In the genomic region with DNA sequence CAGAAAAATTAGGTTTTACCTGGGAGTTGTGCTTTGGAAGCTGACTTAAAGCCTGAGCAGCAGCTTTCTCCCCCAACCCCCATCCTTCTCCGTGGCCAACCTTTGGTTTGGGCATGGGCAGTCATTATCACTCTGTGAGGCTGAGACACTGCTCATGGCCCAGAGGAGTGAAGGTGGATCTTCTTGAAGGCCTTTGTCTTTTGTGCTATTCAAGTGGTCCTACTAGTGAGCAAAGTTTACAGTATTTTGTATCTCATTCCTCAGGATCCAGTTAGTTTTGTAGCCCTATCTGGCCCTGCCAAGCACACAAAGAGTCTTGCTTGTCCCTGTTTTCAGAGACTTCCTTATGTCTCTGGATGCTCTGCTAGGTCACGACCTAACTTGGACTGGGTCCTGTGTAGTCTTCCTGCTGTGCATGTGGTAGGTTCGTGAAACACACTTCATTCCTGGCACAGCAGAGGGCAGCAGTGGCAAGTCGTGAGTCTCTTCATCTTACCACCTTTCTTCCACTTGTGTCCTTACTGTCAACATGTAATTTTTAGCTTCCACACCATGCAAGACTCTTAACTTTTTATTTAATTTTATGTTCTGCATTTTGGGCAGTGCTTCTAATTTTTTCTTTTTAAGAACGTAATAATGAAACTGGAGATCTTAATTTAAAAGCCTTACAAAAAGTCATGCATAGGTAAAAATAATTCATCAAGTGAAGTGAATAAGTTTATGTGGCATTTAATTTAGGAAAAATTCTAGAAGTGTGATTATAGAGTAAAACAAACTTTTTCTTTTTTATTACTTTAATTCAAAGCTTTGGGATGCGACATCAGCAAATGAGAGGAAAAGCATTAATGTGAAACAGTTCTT, we compare ENCODE assay signal across 8 cellular contexts. TPM values are rescaled to one million over a fixed set of nuclear protein-coding genes. Genes with fewer than 3 reads are reported as not detected.
A peak's percentile ranks its signal among the peaks of the same experiment; 100 is the strongest.
DNase-seq lines count a peak whose midpoint lies in the region; ATAC-seq, FAIRE-seq and TF ChIP-seq lines count a peak whose summit lies in the region.

No MANE protein-coding gene starts in this region.

- no peak overlapping the region for H3K4me2 ChIP-seq in DND-41 (ENCODE audit: insufficient read depth, low read length)

- ATAC-seq in DND-41 (ENCODE audit: insufficient read depth, low read depth) (peak; percentile 98), GM19467 (IDR thresholded peaks at IDR 0.05; ENCODE audit: unreplicated experiment) (peak; percentile 91), HG03520 (IDR thresholded peaks at IDR 0.05; ENCODE audit: unreplicated experiment) (peak; percentile 99)

- H3K9me3 ChIP-seq in DND-41 (ENCODE audit: insufficient read depth, low read length, severe bottlenecking) (no peaks in the 10 kb centered on the region), NT2/D1 (ENCODE audit: insufficient read depth, low read length) (no peaks in the 10 kb centered on the region), prostate gland (no peaks in the 10 kb centered on the region)

- no peak for TF ChIP-seq POLR2A in prostate gland (IDR thresholded peaks at IDR 0.05)

- H3K9ac ChIP-seq in DND-41 (ENCODE audit: low read depth, low read length) (no peak overlapping the region), NT2/D1 (ENCODE audit: insufficient read length, low read depth) (no peak overlapping the region)

- H3K79me2 ChIP-seq in DND-41 (ENCODE audit: insufficient read depth, low read length), result no peaks in the 10 kb centered on the region

- TF ChIP-seq CTCF in DND-41 (IDR thresholded peaks at IDR 0.05; ENCODE audit: borderline replicate concordance, extremely low read depth, low read length, poor library complexity, severe bottlenecking) (peak; percentile 71), prostate gland (IDR thresholded peaks at IDR 0.05) (peak in 3 of 4 experiments; percentile 38 to 55 (median 55))

- peaks cover 3% of the 10 kb centered on the region; the same call in 1 of the 2 replicates for H4K20me1 ChIP-seq in DND-41 (ENCODE audit: insufficient read depth, low read length)

- H3K27ac ChIP-seq in DND-41 (ENCODE audit: low read length) (no peak overlapping the region), prostate gland (no peak overlapping the region)

- DNase-seq in DND-41 (peak; percentile 58), NT2/D1 (ENCODE audit: low read depth, low spot score) (peak; percentile 69), frontal cortex (ENCODE audit: low spot score in 2 of 2) (peak; percentile 17 to 55), prostate gland (ENCODE audit: low spot score) (peak; percentile 24), ecto neural progenitor cell (ENCODE audit: low spot score) (no peak)
- peak; percentile 62 to 71 for DNase-seq in activated T-cell treated with anti-CD3 and anti-CD28 coated beads, Interleukin-2, amount 50 U/mL, for 48 hours

- intact Hi-C loops in prostate gland (cut with DNase I), result loop anchor here (5.0 kb wide), 1 partner anchor 298 kb away; no protein-coding TSS in a partner anchor

- H3K27me3 ChIP-seq in DND-41 (ENCODE audit: insufficient read depth, low read length, poor library complexity) (no peaks in the 10 kb centered on the region), NT2/D1 (ENCODE audit: insufficient read depth, insufficient read length) (no peaks in the 10 kb centered on the region), prostate gland (replicated peaks; ENCODE audit: insufficient read depth) (no peaks in the 10 kb centered on the region)

- H3K4me3 ChIP-seq in DND-41 (ENCODE audit: low read depth in 1 of 2, low read length in 2 of 2), result no peak overlapping the region
- no peak overlapping the region for H3K4me3 ChIP-seq in NT2/D1 (ENCODE audit: insufficient read length, low read depth)
- H3K4me3 ChIP-seq in prostate gland, result no peak overlapping the region

- WGBS in prostate gland, result 30% methylated on average over 6 of the region's 6 CpGs

- H2AFZ ChIP-seq in DND-41 (ENCODE audit: low read depth, low read length), result no peak overlapping the region

- H3K36me3 ChIP-seq in DND-41 (ENCODE audit: insufficient read depth, low read length), result peaks cover 30% of the 10 kb centered on the region
- peaks cover 8% of the 10 kb centered on the region for H3K36me3 ChIP-seq in NT2/D1 (ENCODE audit: insufficient read depth, insufficient read length, low read length)
- H3K36me3 ChIP-seq in prostate gland, result no peaks in the 10 kb centered on the region

- no peak for FAIRE-seq in frontal cortex (lab: Jason Lieb, UNC)

- no peaks in the 10 kb centered on the region for H3K4me1 ChIP-seq in DND-41 (ENCODE audit: insufficient read depth, low read length)
- no peaks in the 10 kb centered on the region for H3K4me1 ChIP-seq in NT2/D1 (ENCODE audit: insufficient read depth, insufficient read length)
- no peaks in the 10 kb centered on the region for H3K4me1 ChIP-seq in prostate gland (replicated peaks)

RNA-seq across cellular contexts. Expression of gene APAF1, which starts 53.7 kb away (rescaled TPM):
- total RNA-seq in frontal cortex (39.9 TPM), prostate gland (10 to 100 TPM in 1 of 2 donors, 1 to 10 TPM in 1; 9.4 to 11.6 TPM)

RNA-seq across cellular contexts. Expression of gene IKBIP, which starts 54.2 kb away (rescaled TPM):
- 9.4 TPM for total RNA-seq in frontal cortex
- 1 to 10 TPM; 6.0 to 6.5 TPM for total RNA-seq in prostate gland
